ENCODE assay signal across 24 cellular contexts in genomic region chr3:58564054-58564453, GRCh38. TPM values are rescaled to one million over a fixed set of nuclear protein-coding genes. Genes with fewer than 3 reads are reported as not detected.
"Had no signal": no experiment of that assay in that cellular context is flagged by ENCODE, and none has a peak within 500 bp of the region (broad histone marks: within the 10 kb centered on the region; RNA-seq: fewer than 3 reads in every experiment).

No MANE protein-coding gene starts in this region.

- H3K9ac ChIP-seq: parathyroid adenoma had no signal

- DNase-seq: activated CD4-positive, alpha-beta T cell treated with anti-CD3 and anti-CD28 coated beads, Interleukin-2, amount 50 U/mL, for 1 hour; activated CD4-positive, CD25-positive, alpha-beta regulatory T cell treated with anti-CD3 and anti-CD28 coated beads, Interleukin-2, amount 50 U/mL, for 72 hours; activated CD8-positive, alpha-beta memory T cell treated with anti-CD3 and anti-CD28 coated beads, Interleukin-2, amount 10 ng/mL, durations not matched to agents 7 days and 5 days; activated CD8-positive, alpha-beta T cell treated with anti-CD3 and anti-CD28 coated beads for 36 hours; activated naive CD4-positive, alpha-beta T cell treated with anti-CD3 and anti-CD28 coated beads for 36 hours; activated naive CD8-positive, alpha-beta T cell treated with anti-CD3 and anti-CD28 coated beads for 36 hours; activated T-cell treated with anti-CD3 and anti-CD28 coated beads for 4 hours; caudate nucleus; foreskin melanocyte; heart right ventricle; left cardiac atrium; left ventricle myocardium superior; naive B cell; nephron progenitor cell; psoas muscle; spleen; stimulated activated naive CD4-positive, alpha-beta T cell; T-helper 2 cell had no signal

- H3K27ac ChIP-seq: adrenal gland, esophagus muscularis mucosa, parathyroid adenoma, psoas muscle, spleen, suprapubic skin, tibial artery, upper lobe of right lung had no signal

- H2AFZ ChIP-seq: parathyroid adenoma had no signal

- H3K4me1 ChIP-seq: adrenal gland, parathyroid adenoma, psoas muscle, suprapubic skin, tibial artery, upper lobe of right lung had no signal

- H3K79me2 ChIP-seq: parathyroid adenoma had no signal

- H3K36me3 ChIP-seq: adrenal gland, tibial artery had no signal

- H3K9me3 ChIP-seq: adrenal gland, esophagus muscularis mucosa, heart right ventricle, psoas muscle, spleen, suprapubic skin, tibial artery, upper lobe of right lung had no signal

- H3K27me3 ChIP-seq: adrenal gland, esophagus muscularis mucosa, heart right ventricle, spleen, suprapubic skin, tibial artery, upper lobe of right lung had no signal

- H3K4me3 ChIP-seq: adrenal gland, esophagus muscularis mucosa, heart right ventricle, psoas muscle, spleen, suprapubic skin, tibial artery, upper lobe of right lung had no signal

- ATAC-seq: activated CD8-positive, alpha-beta memory T cell treated with anti-CD3 and anti-CD28 coated beads, Interleukin-2, amount 10 ng/mL, durations not matched to agents 7 days and 5 days; activated CD8-positive, alpha-beta T cell treated with anti-CD3 and anti-CD28 coated beads for 36 hours had no signal

RNA-seq across cellular contexts. Expression of gene FAM107A, which starts 13.1 kb away (rescaled TPM):
- total RNA-seq: activated CD8-positive, alpha-beta memory T cell treated with anti-CD3 and anti-CD28 coated beads, Interleukin-2, amount 10 ng/mL, durations not matched to agents 7 days and 5 days; activated CD8-positive, alpha-beta T cell treated with anti-CD3 and anti-CD28 coated beads for 36 hours; activated naive CD4-positive, alpha-beta T cell treated with anti-CD3 and anti-CD28 coated beads for 36 hours; activated naive CD8-positive, alpha-beta T cell treated with anti-CD3 and anti-CD28 coated beads for 36 hours had no signal

RNA-seq across cellular contexts. Expression of gene ACOX2, which starts 27.1 kb away (rescaled TPM):
- total RNA-seq: activated CD8-positive, alpha-beta memory T cell treated with anti-CD3 and anti-CD28 coated beads, Interleukin-2, amount 10 ng/mL, durations not matched to agents 7 days and 5 days; activated CD8-positive, alpha-beta T cell treated with anti-CD3 and anti-CD28 coated beads for 36 hours; activated naive CD4-positive, alpha-beta T cell treated with anti-CD3 and anti-CD28 coated beads for 36 hours; activated naive CD8-positive, alpha-beta T cell treated with anti-CD3 and anti-CD28 coated beads for 36 hours had no signal
